Comparison of ENCODE assay signal across 8 cellular contexts in genomic region chr9:106892632-106893031, GRCh38. TPM values are rescaled to one million over a fixed set of nuclear protein-coding genes. Genes with fewer than 3 reads are reported as not detected.
A peak's percentile ranks its signal among the peaks of the same experiment; 100 is the strongest.
DNase-seq lines count a peak whose midpoint lies in the region; ATAC-seq and TF ChIP-seq lines count a peak whose summit lies in the region.

No MANE protein-coding gene starts in this region.

- peak overlapping the region; percentile 50 for H3K9ac ChIP-seq in skeletal muscle satellite cell (ENCODE audit: low read depth, low read length)

- H3K4me2 ChIP-seq in skeletal muscle satellite cell (ENCODE audit: low read length): peak overlapping the region; percentile 58

- no peaks in the 10 kb centered on the region for H3K9me3 ChIP-seq in HEK293 (ENCODE audit: control insufficient read depth, insufficient read depth, low read depth, low read length)
- no peaks in the 10 kb centered on the region for H3K9me3 ChIP-seq in skeletal muscle satellite cell (replicated peaks; ENCODE audit: low read length)

- POLR2A ChIA-PET in HEK293 (lab: Yijun Ruan, JAX): interaction anchor here (1.0 to 1.9 kb wide), 3 partner anchors 8 to 29 kb away, joined by 3 to 7 read pairs (median 5); no protein-coding TSS in a partner anchor
- POLR2A ChIA-PET in GM10248 (lab: Yijun Ruan, JAX): no interaction called here

- no peaks in the 10 kb centered on the region for H3K27me3 ChIP-seq in skeletal muscle satellite cell (ENCODE audit: control insufficient read depth, insufficient read depth, low read length)

- H3K4me3 ChIP-seq in HEK293 (ENCODE audit: low read depth, low read length) (no peak overlapping the region), skeletal muscle satellite cell (ENCODE audit: low read length) (peak overlapping the region; percentile 27)

- TF ChIP-seq CTCF in HEK293 (tag by site-specific recombination; IDR thresholded peaks at IDR 0.05) (no peak), GM10248 (IDR thresholded peaks at IDR 0.05; ENCODE audit: control extremely low read depth, extremely low read depth, low read depth, missing control alignments) (no peak)

- H3K36me3 ChIP-seq in HEK293 (ENCODE audit: control insufficient read depth in 2 of 2, insufficient read depth in 1 of 2, low read length in 2 of 2) (no peaks in the 10 kb centered on the region), skeletal muscle satellite cell (ENCODE audit: insufficient read depth, low read length) (no peaks in the 10 kb centered on the region)

- ATAC-seq in GM21528 (IDR thresholded peaks at IDR 0.05; ENCODE audit: low FRiP score, unreplicated experiment): no peak
- ATAC-seq in GM19328 (IDR thresholded peaks at IDR 0.05; ENCODE audit: unreplicated experiment): no peak

- H3K4me1 ChIP-seq in HEK293 (ENCODE audit: control insufficient read depth, insufficient read depth, low read length) (peaks cover 13% of the 10 kb centered on the region), skeletal muscle satellite cell (ENCODE audit: control insufficient read depth, insufficient read depth, low read length) (peaks cover 52% of the 10 kb centered on the region)

- H3K27ac ChIP-seq in HEK293 (ENCODE audit: extremely low read depth, low read depth, low read length): no peak overlapping the region

- DNase-seq in astrocyte of the hippocampus (ENCODE audit: low read depth, low spot score) (peak; percentile 96), iPS DF 4.7 (ENCODE audit: extremely low read depth, low spot score) (peak; percentile 76), NCI-H82 treated with DMSO at 0.1 percent for 48 hours (lab: John Stamatoyannopoulos, UW; ENCODE audit: unreplicated experiment) (no peak), GM10248 (ENCODE audit: extremely low spot score) (no peak)

- CTCF ChIA-PET in HEK293 (lab: Yijun Ruan, JAX) (no interaction called here), GM10248 (lab: Yijun Ruan, JAX) (no interaction called here)

TF ChIP-seq in HEK293, 187 proteins besides CTCF, POLR2A, EP300 and RAD21 (continues in another document):
- TF ChIP-seq ZNF843 (tag by site-specific recombination; IDR thresholded peaks at IDR 0.05) (0 out of 2 replicates have a peak, but pooled peaks have one; percentile 14), ZBTB17 (tag by site-specific recombination; IDR thresholded peaks at IDR 0.05) (peak; percentile 55; the same call in 1 of the 2 replicates), ZNF600 (tag by site-specific recombination; IDR thresholded peaks at IDR 0.05) (no peak), ZNF311 (tag by site-specific recombination; IDR thresholded peaks at IDR 0.05; ENCODE audit: borderline replicate concordance) (no peak), GLIS1 (tag by site-specific recombination; IDR thresholded peaks at IDR 0.05) (peak; percentile 20; the same call in 1 of the 2 replicates), HIC1 (tag by site-specific recombination; IDR thresholded peaks at IDR 0.05) (peak; percentile 44; the same call in 1 of the 2 replicates), ZNF629 (tag by site-specific recombination; IDR thresholded peaks at IDR 0.05) (peak; percentile 75), ZNF214 (tag by site-specific recombination; IDR thresholded peaks at IDR 0.05; ENCODE audit: borderline replicate concordance) (no peak), IKZF3 (tag by site-specific recombination; IDR thresholded peaks at IDR 0.05) (0 out of 2 replicates have a peak, but pooled peaks have one; percentile 16), INSM2 (tag by site-specific recombination; IDR thresholded peaks at IDR 0.05) (peak; percentile 51; the same call in 1 of the 2 replicates), ZNF184 (tag by site-specific recombination; IDR thresholded peaks at IDR 0.05) (0 out of 2 replicates have a peak, but pooled peaks have one; percentile 18), YY2 (tag by site-specific recombination; IDR thresholded peaks at IDR 0.05) (no peak), SCRT1 (tag by site-specific recombination; IDR thresholded peaks at IDR 0.05; ENCODE audit: borderline replicate concordance) (no peak)
- TF ChIP-seq, protein P1, sequence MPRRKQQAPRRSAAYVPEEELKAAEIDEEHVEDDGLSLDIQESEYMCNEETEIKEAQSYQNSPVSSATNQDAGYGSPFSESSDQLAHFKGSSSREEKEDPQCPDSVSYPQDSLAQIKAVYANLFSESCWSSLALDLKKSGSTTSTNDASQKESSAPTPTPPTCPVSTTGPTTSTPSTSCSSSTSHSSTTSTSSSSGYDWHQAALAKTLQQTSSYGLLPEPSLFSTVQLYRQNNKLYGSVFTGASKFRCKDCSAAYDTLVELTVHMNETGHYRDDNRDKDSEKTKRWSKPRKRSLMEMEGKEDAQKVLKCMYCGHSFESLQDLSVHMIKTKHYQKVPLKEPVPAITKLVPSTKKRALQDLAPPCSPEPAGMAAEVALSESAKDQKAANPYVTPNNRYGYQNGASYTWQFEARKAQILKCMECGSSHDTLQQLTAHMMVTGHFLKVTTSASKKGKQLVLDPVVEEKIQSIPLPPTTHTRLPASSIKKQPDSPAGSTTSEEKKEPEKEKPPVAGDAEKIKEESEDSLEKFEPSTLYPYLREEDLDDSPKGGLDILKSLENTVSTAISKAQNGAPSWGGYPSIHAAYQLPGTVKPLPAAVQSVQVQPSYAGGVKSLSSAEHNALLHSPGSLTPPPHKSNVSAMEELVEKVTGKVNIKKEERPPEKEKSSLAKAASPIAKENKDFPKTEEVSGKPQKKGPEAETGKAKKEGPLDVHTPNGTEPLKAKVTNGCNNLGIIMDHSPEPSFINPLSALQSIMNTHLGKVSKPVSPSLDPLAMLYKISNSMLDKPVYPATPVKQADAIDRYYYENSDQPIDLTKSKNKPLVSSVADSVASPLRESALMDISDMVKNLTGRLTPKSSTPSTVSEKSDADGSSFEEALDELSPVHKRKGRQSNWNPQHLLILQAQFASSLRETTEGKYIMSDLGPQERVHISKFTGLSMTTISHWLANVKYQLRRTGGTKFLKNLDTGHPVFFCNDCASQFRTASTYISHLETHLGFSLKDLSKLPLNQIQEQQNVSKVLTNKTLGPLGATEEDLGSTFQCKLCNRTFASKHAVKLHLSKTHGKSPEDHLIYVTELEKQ (tag by site-specific recombination; IDR thresholded peaks at IDR 0.05; ENCODE audit: borderline replicate concordance): 0 out of 2 replicates have a peak, but pooled peaks have one; percentile 27

RNA-seq across cellular contexts. Expression of gene ZNF462, which starts 29.7 kb away (rescaled TPM):
- total RNA-seq in skeletal muscle satellite cell (2012; rRNA removed): 12.2 and 13.4 TPM in 2 replicates

Comparison
In these comparisons a context has a peak if more than half of its experiments do, and no peak if none do; other contexts are left out.
1. DNase-seq: peak in astrocyte of the hippocampus (single experiment) and iPS DF 4.7 (single experiment); none in NCI-H82 treated with DMSO at 0.1 percent for 48 hours (single experiment) and GM10248 (single experiment).